9 cellular contexts compared by ENCODE assay signal in genomic region chr2:17879913-17880274, GRCh38. TPM values are rescaled to one million over a fixed set of nuclear protein-coding genes. Genes with fewer than 3 reads are reported as not detected.
DNase-seq lines count a peak whose midpoint lies in the region; ATAC-seq and TF ChIP-seq lines count a peak whose summit lies in the region.
"Had no signal": no experiment of that assay in that cellular context is flagged by ENCODE, and none has a peak within 500 bp of the region (broad histone marks: within the 10 kb centered on the region; RNA-seq: fewer than 3 reads in every experiment).

No MANE protein-coding gene starts in this region.

- H3K36me3 ChIP-seq in breast epithelium, result no peaks in the 10 kb centered on the region
- no peaks in the 10 kb centered on the region for H3K36me3 ChIP-seq in mesenchymal stem cell (ENCODE audit: control insufficient read depth in 1 of 2, insufficient read depth in 2 of 2, low read depth in 1 of 2, low read length in 2 of 2)
- no peaks in the 10 kb centered on the region for H3K36me3 ChIP-seq in vagina
- H3K36me3 ChIP-seq in effector memory CD4-positive, alpha-beta T cell (ENCODE audit: control insufficient read depth, insufficient read depth, low read length), result no peaks in the 10 kb centered on the region
- H3K36me3 ChIP-seq: uterus had no signal

- no peak overlapping the region for H3K4ac ChIP-seq in mesenchymal stem cell (ENCODE audit: low read depth in 1 of 2, low read length in 2 of 2)

- H3K4me1 ChIP-seq in breast epithelium, result no peaks in the 10 kb centered on the region
- peaks cover 17% of the 10 kb centered on the region for H3K4me1 ChIP-seq in mesenchymal stem cell (ENCODE audit: control insufficient read depth, insufficient read depth, low read depth, low read length)
- H3K4me1 ChIP-seq in vagina, result peaks cover 18% of the 10 kb centered on the region
- H3K4me1 ChIP-seq in effector memory CD4-positive, alpha-beta T cell (ENCODE audit: control insufficient read depth, insufficient read depth, low read length, poor library complexity, severe bottlenecking), result peaks cover 7% of the 10 kb centered on the region
- H3K4me1 ChIP-seq: uterus had no signal

- H2AFZ ChIP-seq in mesenchymal stem cell (ENCODE audit: low read depth, low read length), result no peak overlapping the region

- H2BK5ac ChIP-seq in mesenchymal stem cell (ENCODE audit: low read depth, low read length, poor library complexity, severe bottlenecking), result no peak overlapping the region

- H3K4me2 ChIP-seq in mesenchymal stem cell (ENCODE audit: low read length, poor library complexity, severe bottlenecking), result peak overlapping the region; percentile 70

- H3K9ac ChIP-seq in mesenchymal stem cell (ENCODE audit: low read length), result no peak overlapping the region

- H2BK15ac ChIP-seq in mesenchymal stem cell (ENCODE audit: low read depth, poor library complexity, severe bottlenecking), result no peak overlapping the region

- H3K27me3 ChIP-seq in breast epithelium (no peaks in the 10 kb centered on the region), mesenchymal stem cell (ENCODE audit: control insufficient read depth in 1 of 2, insufficient read depth in 1 of 2, low read length in 2 of 2) (peaks cover 23 to 57% of the 10 kb centered on the region in 2 experiments), vagina (no peaks in the 10 kb centered on the region)
- peaks cover 15% of the 10 kb centered on the region for H3K27me3 ChIP-seq in effector memory CD4-positive, alpha-beta T cell (replicated peaks; ENCODE audit: control insufficient read depth, insufficient read depth, low read length, poor library complexity, severe bottlenecking)
- H3K27me3 ChIP-seq: uterus had no signal

- no peak overlapping the region for H4K8ac ChIP-seq in mesenchymal stem cell (ENCODE audit: low read length)

- no peak overlapping the region for H3K23ac ChIP-seq in mesenchymal stem cell (ENCODE audit: low read length in 2 of 2)

- H3K14ac ChIP-seq in mesenchymal stem cell (ENCODE audit: low read length in 2 of 2), result no peak overlapping the region

- peaks cover 5 to 9% of the 10 kb centered on the region in 2 donors for H3K4me1 Mint-ChIP-seq in natural killer cell
- peaks cover 0 to 8% of the 10 kb centered on the region in 2 donors for H3K4me1 Mint-ChIP-seq in natural killer cell treated with Interleukin-12 subunit alpha and Interleukin-12 subunit beta and Interleukin-15 and Interleukin-18, amount 100 ng/mL, for 72 hours (ENCODE audit: low read depth in 2 of 2)

- H2BK120ac ChIP-seq in mesenchymal stem cell (ENCODE audit: low read depth, low read length), result no peak overlapping the region

- H3K36me3 Mint-ChIP-seq in natural killer cell, result no peaks in the 10 kb centered on the region
- no peaks in the 10 kb centered on the region for H3K36me3 Mint-ChIP-seq in natural killer cell treated with Interleukin-12 subunit alpha and Interleukin-12 subunit beta and Interleukin-15 and Interleukin-18, amount 100 ng/mL, for 72 hours

- H4K91ac ChIP-seq in mesenchymal stem cell (ENCODE audit: low read length), result no peak overlapping the region

- peak overlapping the region; percentile 67 to 95 (median 79) for H3K4me3 ChIP-seq in breast epithelium
- H3K4me3 ChIP-seq in mesenchymal stem cell (ENCODE audit: insufficient read depth in 1 of 2, low read depth in 1 of 2, low read length in 2 of 2), result no peak overlapping the region
- peak overlapping the region; percentile 72 to 90 for H3K4me3 ChIP-seq in vagina
- no peak overlapping the region for H3K4me3 ChIP-seq in effector memory CD4-positive, alpha-beta T cell (ENCODE audit: insufficient read depth, low read depth, low read length, poor library complexity, severe bottlenecking)

- H3K27ac Mint-ChIP-seq in natural killer cell, result no peak overlapping the region
- H3K27ac Mint-ChIP-seq in natural killer cell treated with Interleukin-12 subunit alpha and Interleukin-12 subunit beta and Interleukin-15 and Interleukin-18, amount 100 ng/mL, for 72 hours, result no peak overlapping the region

- TF ChIP-seq POLR2A in breast epithelium (IDR thresholded peaks at IDR 0.05) (no peak), vagina (IDR thresholded peaks at IDR 0.05) (no peak)

- H3K18ac ChIP-seq in mesenchymal stem cell (ENCODE audit: low read depth in 1 of 2, low read length in 2 of 2), result no peak overlapping the region

- H3K9me3 ChIP-seq in breast epithelium (no peaks in the 10 kb centered on the region), mesenchymal stem cell (ENCODE audit: control insufficient read depth, low read length) (no peaks in the 10 kb centered on the region), vagina (no peaks in the 10 kb centered on the region)
- H3K9me3 ChIP-seq in effector memory CD4-positive, alpha-beta T cell (ENCODE audit: control insufficient read depth, low read length), result no peaks in the 10 kb centered on the region
- H3K9me3 ChIP-seq: uterus had no signal

- peak overlapping the region; percentile 66 to 87 for H3K27ac ChIP-seq in breast epithelium
- no peak overlapping the region for H3K27ac ChIP-seq in mesenchymal stem cell (ENCODE audit: low read length, poor library complexity, severe bottlenecking)
- no peak overlapping the region for H3K27ac ChIP-seq in vagina
- H3K27ac ChIP-seq in effector memory CD4-positive, alpha-beta T cell (ENCODE audit: insufficient read depth, low read length, poor library complexity, severe bottlenecking), result no peak overlapping the region
- H3K27ac ChIP-seq: uterus had no signal

- peaks cover 57 to 66% of the 10 kb centered on the region in 2 donors for H3K27me3 Mint-ChIP-seq in natural killer cell (ENCODE audit: low read depth in 2 of 2)
- peaks cover 47 to 59% of the 10 kb centered on the region in 2 donors for H3K27me3 Mint-ChIP-seq in natural killer cell treated with Interleukin-12 subunit alpha and Interleukin-12 subunit beta and Interleukin-15 and Interleukin-18, amount 100 ng/mL, for 72 hours

- H3K79me1 ChIP-seq in mesenchymal stem cell (replicated peaks; ENCODE audit: low read length, poor library complexity, severe bottlenecking), result peaks cover 14% of the 10 kb centered on the region

- TF ChIP-seq CTCF in natural killer cell (IDR thresholded peaks at IDR 0.05), result no peak
- TF ChIP-seq CTCF in breast epithelium (IDR thresholded peaks at IDR 0.05), result no peak
- no peak for TF ChIP-seq CTCF in vagina (IDR thresholded peaks at IDR 0.05)

- peak overlapping the region in 1 of 2 experiments; percentile 25 for H2BK12ac ChIP-seq in mesenchymal stem cell (ENCODE audit: low read length in 2 of 2)

- DNase-seq in natural killer cell, result no peak
- no peak for DNase-seq in natural killer cell treated with Interleukin-12 subunit alpha and Interleukin-12 subunit beta and Interleukin-15 and Interleukin-18, amount 100 ng/mL, for 72 hours (ENCODE audit: low spot score)
- no peak for DNase-seq in breast epithelium (ENCODE audit: low spot score in 2 of 2)
- DNase-seq in mesenchymal stem cell, result no peak
- DNase-seq in vagina (ENCODE audit: extremely low spot score in 2 of 2), result no peak
- no peak for DNase-seq in C1 segment of cervical spinal cord (lab: John Stamatoyannopoulos, UW)
- no peak for DNase-seq in effector memory CD4-positive, alpha-beta T cell

- peak overlapping the region; percentile 68 for H3K4me3 Mint-ChIP-seq in natural killer cell
- no peak overlapping the region for H3K4me3 Mint-ChIP-seq in natural killer cell treated with Interleukin-12 subunit alpha and Interleukin-12 subunit beta and Interleukin-15 and Interleukin-18, amount 100 ng/mL, for 72 hours

- ATAC-seq in natural killer cell (no peak), HG02642 (IDR thresholded peaks at IDR 0.05; ENCODE audit: poor library complexity, unreplicated experiment) (no peak)
- no peak for ATAC-seq in natural killer cell treated with Interleukin-12 subunit alpha and Interleukin-12 subunit beta and Interleukin-15 and Interleukin-18, amount 100 ng/mL, for 72 hours

- intact Hi-C loops in natural killer cell (cut with micrococcal nuclease) (no loop called here), breast epithelium (cut with DNase I; ENCODE audit: low total_unique reads) (loop anchor here (5.0 kb wide), 1 partner anchor 647 kb away; no protein-coding TSS in a partner anchor), vagina (cut with DNase I) (no loop called here)

- 24% methylated on average over 9 of the region's 9 CpGs for WGBS in mesenchymal stem cell

- H2AK5ac ChIP-seq in mesenchymal stem cell (ENCODE audit: low read length, severe bottlenecking), result no peak overlapping the region

- H3K9me3 Mint-ChIP-seq in natural killer cell, result no peaks in the 10 kb centered on the region
- H3K9me3 Mint-ChIP-seq in natural killer cell treated with Interleukin-12 subunit alpha and Interleukin-12 subunit beta and Interleukin-15 and Interleukin-18, amount 100 ng/mL, for 72 hours, result peaks cover 3% of the 10 kb centered on the region

RNA-seq across cellular contexts. Expression of gene KCNS3, which starts 1.4 kb away (rescaled TPM):
- total RNA-seq in natural killer cell, result not detected
- total RNA-seq in natural killer cell treated with Interleukin-12 subunit alpha and Interleukin-12 subunit beta and Interleukin-15 and Interleukin-18, amount 100 ng/mL, for 72 hours, result not detected
- total RNA-seq in breast epithelium, result 10 to 100 TPM; 16.0 to 76.4 (median 61.6) TPM
- polyA plus RNA-seq in mesenchymal stem cell (2013, experiment 1 of 2), result 5.2 TPM
- 5.2 TPM for polyA plus RNA-seq in mesenchymal stem cell (2013, experiment 2 of 2)
- total RNA-seq in vagina, result 20.1 TPM

Comparison
In these comparisons a context has a peak if more than half of its experiments do, and no peak if none do; other contexts are left out.
1. H3K27ac ChIP-seq: peak in breast epithelium (2 of 2); none in mesenchymal stem cell (single experiment), vagina (single experiment) and effector memory CD4-positive, alpha-beta T cell (single experiment).
2. H3K4me3 ChIP-seq: peak in breast epithelium (3 of 3) and vagina (2 of 2); none in mesenchymal stem cell (0 of 2) and effector memory CD4-positive, alpha-beta T cell (single experiment).
3. RNA of gene KCNS3, which starts 1.4 kb away (total RNA-seq): 16.0 to 76.4 TPM in breast epithelium and 20.1 TPM in vagina (single experiment); not detected in natural killer cell and not detected in natural killer cell treated with Interleukin-12 subunit alpha and Interleukin-12 subunit beta and Interleukin-15 and Interleukin-18, amount 100 ng/mL, for 72 hours; every median in the first group is over 10 times any median in the second.